Comparison of ENCODE assay signal across 1 cellular context in genomic region chr17:13957636-13958035, GRCh38.
TF ChIP-seq lines count a peak whose summit lies in the region.

No MANE protein-coding gene starts in this region.

TF ChIP-seq in HEK293, 187 proteins besides CTCF, POLR2A, EP300 and RAD21 (continued from another document):
- TF ChIP-seq ZSCAN4 (tag by site-specific recombination; IDR thresholded peaks at IDR 0.05): peak; percentile 60
